In genomic region chr1:208242829-208243521, GRCh38 we compare ENCODE assay signal across 9 cellular contexts. TPM values are rescaled to one million over a fixed set of nuclear protein-coding genes. Genes with fewer than 3 reads are reported as not detected.
DNase-seq lines count a peak whose midpoint lies in the region; ATAC-seq and TF ChIP-seq lines count a peak whose summit lies in the region.
"Had no signal": no experiment of that assay in that cellular context is flagged by ENCODE, and none has a peak within 500 bp of the region (broad histone marks: within the 10 kb centered on the region; RNA-seq: fewer than 3 reads in every experiment).

No MANE protein-coding gene starts in this region.

- H3K4me3 ChIP-seq in OCI-LY3 (ENCODE audit: low read length) (peak overlapping the region; percentile 84), vagina (peak overlapping the region; percentile 74 to 81)

- H3K27me3 Mint-ChIP-seq in effector memory CD8-positive, alpha-beta T cell, result peaks cover 25 to 46% of the 10 kb centered on the region in 2 donors

- H3K27me3 ChIP-seq in OCI-LY3 (ENCODE audit: low read depth, low read length) (peaks cover 10% of the 10 kb centered on the region), vagina (no peaks in the 10 kb centered on the region)

- H3K79me2 ChIP-seq in OCI-LY3 (ENCODE audit: low read length), result peaks cover 56% of the 10 kb centered on the region

- TF ChIP-seq POLR2A in vagina (IDR thresholded peaks at IDR 0.05), result no peak

- H3K9ac ChIP-seq in OCI-LY3 (ENCODE audit: low read length), result peak overlapping the region; percentile 87

- TF ChIP-seq CTCF in OCI-LY3 (IDR thresholded peaks at IDR 0.05; ENCODE audit: low read depth, low read length) (peak; percentile 29), vagina (IDR thresholded peaks at IDR 0.05) (no peak)

- peak overlapping the region; percentile 70 to 78 for H3K4me3 Mint-ChIP-seq in effector memory CD8-positive, alpha-beta T cell

- peak; percentile 48 for DNase-seq in NCI-H2107 (lab: John Stamatoyannopoulos, UW)
- no peak for DNase-seq in NCI-H2107 treated with DMSO at 0.1 percent for 48 hours (lab: John Stamatoyannopoulos, UW; ENCODE audit: unreplicated experiment)
- DNase-seq in effector memory CD8-positive, alpha-beta T cell, result no peak
- peak; percentile 24 for DNase-seq in midbrain (lab: John Stamatoyannopoulos, UW)
- DNase-seq in vagina (ENCODE audit: extremely low spot score in 2 of 2), result no peak

- ATAC-seq in effector memory CD8-positive, alpha-beta T cell (replicated peaks), result no peak
- ATAC-seq in HG03521 (IDR thresholded peaks at IDR 0.05; ENCODE audit: unreplicated experiment) (no peak), HG02938 (IDR thresholded peaks at IDR 0.05; ENCODE audit: unreplicated experiment) (no peak)

- H3K4me1 ChIP-seq in OCI-LY3 (ENCODE audit: low read length), result peaks cover 60% of the 10 kb centered on the region
- peaks cover 49% of the 10 kb centered on the region for H3K4me1 ChIP-seq in vagina

- peaks cover 13 to 18% of the 10 kb centered on the region in 2 donors for H3K4me1 Mint-ChIP-seq in effector memory CD8-positive, alpha-beta T cell (ENCODE audit: low read depth in 2 of 2)

- intact Hi-C loops in vagina (cut with DNase I), result loop anchor here (5.0 kb wide), 2 partner anchors 156 to 221 kb away; no protein-coding TSS in a partner anchor

- H3K9me3 ChIP-seq in OCI-LY3 (ENCODE audit: insufficient read depth, low read length), result no peaks in the 10 kb centered on the region
- H3K9me3 ChIP-seq in vagina, result no peaks in the 10 kb centered on the region

- H3K9me3 Mint-ChIP-seq in effector memory CD8-positive, alpha-beta T cell, result no peaks in the 10 kb centered on the region
- H3K9me3 Mint-ChIP-seq: activated naive CD4-positive, alpha-beta T cell treated with anti-CD3 and anti-CD28 coated beads, Interleukin-2, amount 50 U/mL, for 72 hours had no signal

- peaks cover 5% of the 10 kb centered on the region for H4K20me1 ChIP-seq in OCI-LY3 (ENCODE audit: insufficient read depth, low read length)

- peaks cover 7% of the 10 kb centered on the region for H3K36me3 ChIP-seq in OCI-LY3 (replicated peaks; ENCODE audit: low read depth, low read length)
- no peaks in the 10 kb centered on the region for H3K36me3 ChIP-seq in vagina

- H3K4me2 ChIP-seq in OCI-LY3 (ENCODE audit: low read length), result peak overlapping the region; percentile 88

- H3K27ac Mint-ChIP-seq in effector memory CD8-positive, alpha-beta T cell, result no peak overlapping the region

- H3K36me3 Mint-ChIP-seq in effector memory CD8-positive, alpha-beta T cell (ENCODE audit: insufficient read depth), result no peaks in the 10 kb centered on the region
- H3K36me3 Mint-ChIP-seq: activated naive CD4-positive, alpha-beta T cell treated with anti-CD3 and anti-CD28 coated beads, Interleukin-2, amount 50 U/mL, for 72 hours had no signal

- H2AFZ ChIP-seq in OCI-LY3 (ENCODE audit: low read depth, low read length), result no peak overlapping the region

- H3K27ac ChIP-seq in OCI-LY3 (ENCODE audit: low read length) (no peak overlapping the region), vagina (peak overlapping the region; percentile 92)

RNA-seq across cellular contexts. Expression of gene PLXNA2, which starts 1.2 kb away (rescaled TPM):
- 38.3 TPM for total RNA-seq in vagina

Comparison
In these comparisons a context has a peak if more than half of its experiments do, and no peak if none do; other contexts are left out.
1. DNase-seq: peak in NCI-H2107 (single experiment) and midbrain (single experiment); none in NCI-H2107 treated with DMSO at 0.1 percent for 48 hours (single experiment), effector memory CD8-positive, alpha-beta T cell (0 of 3) and vagina (0 of 2).